24 cellular contexts compared by ENCODE assay signal in genomic region chr7:32215697-32216096, GRCh38.
A peak's percentile ranks its signal among the peaks of the same experiment; 100 is the strongest.
DNase-seq lines count a peak whose midpoint lies in the region; ATAC-seq and TF ChIP-seq lines count a peak whose summit lies in the region.
"Had no signal": no experiment of that assay in that cellular context is flagged by ENCODE, and none has a peak within 500 bp of the region (broad histone marks: within the 10 kb centered on the region; RNA-seq: fewer than 3 reads in every experiment).

No MANE protein-coding gene starts in this region.

- H3K9ac ChIP-seq in endodermal cell (ENCODE audit: extremely low read depth, low read length, poor library complexity, severe bottlenecking) = no peak overlapping the region
- H3K9ac ChIP-seq in neural cell (ENCODE audit: low read length) = no peak overlapping the region
- H3K9ac ChIP-seq: BLaER1 treated with 17β-estradiol and CSF1 and Interleukin-3, amounts not matched to agents 10 nM and 100 nM had no signal

- H3K4me2 ChIP-seq in neural cell (ENCODE audit: low read length) = no peak overlapping the region
- H3K4me2 ChIP-seq: A549; BLaER1 treated with 17β-estradiol and CSF1 and Interleukin-3, amounts not matched to agents 10 nM and 100 nM; GM23338 had no signal

- TF ChIP-seq RAD21 in neural cell (conservative IDR thresholded peaks at IDR 0.05) = no peak

- H4K20me1 ChIP-seq in neural cell (ENCODE audit: insufficient read depth) = no peaks in the 10 kb centered on the region
- H4K20me1 ChIP-seq: BLaER1 treated with 17β-estradiol and CSF1 and Interleukin-3, amounts not matched to agents 10 nM and 100 nM had no signal

- 67% methylated on average over 1 of the region's 1 CpG; no CpG with 5 or more reads in 1 of the 2 experiments for WGBS in endodermal cell (ENCODE audit: insufficient coverage in 1 of 2, insufficient read length in 1 of 2), 2 experiments

- H3K27me3 Mint-ChIP-seq in activated CD4-positive, alpha-beta T cell treated with anti-CD3 and anti-CD28 coated beads, Interleukin-2, amount 10 ng/mL, durations not matched to agents 24 days and 14 days = no peaks in the 10 kb centered on the region
- peaks cover under 1% of the 10 kb centered on the region for H3K27me3 Mint-ChIP-seq in activated CD4-positive, alpha-beta T cell treated with anti-CD3 and anti-CD28 coated beads for 36 hours
- H3K27me3 Mint-ChIP-seq in endodermal cell (ENCODE audit: insufficient read depth) (peaks cover 11% of the 10 kb centered on the region), glutamatergic neuron (ENCODE audit: unreplicated experiment) (no peaks in the 10 kb centered on the region)

- no peak overlapping the region for H3K27ac ChIP-seq in endodermal cell (ENCODE audit: low read depth, low read length)
- H3K27ac ChIP-seq in neural cell (ENCODE audit: low read length) = peak overlapping the region; percentile 98
- H3K27ac ChIP-seq in vagina = no peak overlapping the region
- H3K27ac ChIP-seq: A549; BLaER1 treated with 17β-estradiol and CSF1 and Interleukin-3, amounts not matched to agents 10 nM and 100 nM had no signal

- H3K4me1 ChIP-seq in endodermal cell (ENCODE audit: control insufficient read depth, insufficient read depth, low read length) (no peaks in the 10 kb centered on the region), vagina (no peaks in the 10 kb centered on the region)
- H3K4me1 ChIP-seq: A549; BE2C; BLaER1 treated with 17β-estradiol and CSF1 and Interleukin-3, amounts not matched to agents 10 nM and 100 nM had no signal

- H3K4me3 Mint-ChIP-seq in activated CD4-positive, alpha-beta T cell treated with anti-CD3 and anti-CD28 coated beads, Interleukin-2, amount 10 ng/mL, durations not matched to agents 24 days and 14 days = no peak overlapping the region
- H3K4me3 Mint-ChIP-seq in activated CD4-positive, alpha-beta T cell treated with anti-CD3 and anti-CD28 coated beads for 36 hours = no peak overlapping the region
- H3K4me3 Mint-ChIP-seq in endodermal cell (no peak overlapping the region), glutamatergic neuron (ENCODE audit: unreplicated experiment) (no peak overlapping the region)
- H3K4me3 Mint-ChIP-seq: CD14-positive monocyte; CD4-positive, alpha-beta T cell; CD8-positive, alpha-beta memory T cell; GM23338; H9 had no signal

- CTCF ChIA-PET in activated CD4-positive, alpha-beta T cell treated with anti-CD3 and anti-CD28 coated beads for 36 hours (lab: Charles Lee) = no interaction called here

- peaks cover 11% of the 10 kb centered on the region for H3F3A ChIP-seq in neural cell (ENCODE audit: insufficient read depth, low read length, poor library complexity, severe bottlenecking)

- no peak for TF ChIP-seq EP300 in neural cell (conservative IDR thresholded peaks at IDR 0.05; ENCODE audit: poor library complexity, severe bottlenecking)

- H3K9me2 ChIP-seq in neural cell (ENCODE audit: insufficient read depth, low read length) = no peaks in the 10 kb centered on the region

- no peak overlapping the region for H2AFZ ChIP-seq in neural cell (ENCODE audit: low read depth, low read length)
- H2AFZ ChIP-seq: GM23338 had no signal

- POLR2A ChIA-PET in activated CD4-positive, alpha-beta T cell treated with anti-CD3 and anti-CD28 coated beads for 36 hours (lab: Charles Lee) = no interaction called here

- H3K27ac Mint-ChIP-seq in activated CD4-positive, alpha-beta T cell treated with anti-CD3 and anti-CD28 coated beads, Interleukin-2, amount 10 ng/mL, durations not matched to agents 24 days and 14 days = no peak overlapping the region
- no peak overlapping the region for H3K27ac Mint-ChIP-seq in activated CD4-positive, alpha-beta T cell treated with anti-CD3 and anti-CD28 coated beads for 36 hours
- H3K27ac Mint-ChIP-seq in endodermal cell = no peak overlapping the region
- no peak overlapping the region for H3K27ac Mint-ChIP-seq in glutamatergic neuron (ENCODE audit: unreplicated experiment)
- H3K27ac Mint-ChIP-seq: CD14-positive monocyte; CD4-positive, alpha-beta T cell; CD8-positive, alpha-beta memory T cell; GM23338; H9 had no signal

- peak; percentile 32 for DNase-seq in activated CD4-positive, alpha-beta T cell treated with anti-CD3 and anti-CD28 coated beads, Interleukin-2, amount 10 ng/mL, durations not matched to agents 24 days and 14 days
- no peak for DNase-seq in activated CD4-positive, alpha-beta T cell treated with anti-CD3 and anti-CD28 coated beads for 36 hours
- DNase-seq in endodermal cell (peak; percentile 15), vagina (ENCODE audit: extremely low spot score in 2 of 2) (peak; percentile 46 to 54), glutamatergic neuron (no peak)
- DNase-seq: 8988T; ACHN; AML-193; BE2C; CD4-positive, alpha-beta T cell; CD8-positive, alpha-beta memory T cell; DMS 273 treated with DMSO at 0.1 percent for 48 hours; DMS79; EL; GDM1; H9 had no signal

- H3K79me2 ChIP-seq in neural cell (replicated peaks; ENCODE audit: insufficient read depth, low read length) = no peaks in the 10 kb centered on the region

- no peaks in the 10 kb centered on the region for H3K9me3 ChIP-seq in endodermal cell (ENCODE audit: control insufficient read depth, low read length)
- no peaks in the 10 kb centered on the region for H3K9me3 ChIP-seq in neural cell (ENCODE audit: low read length)
- H3K9me3 ChIP-seq in vagina = no peaks in the 10 kb centered on the region
- H3K9me3 ChIP-seq: A549; BE2C; BLaER1 treated with 17β-estradiol and CSF1 and Interleukin-3, amounts not matched to agents 10 nM and 100 nM had no signal

- H3K4me3 ChIP-seq in endodermal cell (ENCODE audit: low read length) (no peak overlapping the region), neural cell (ENCODE audit: low read length) (no peak overlapping the region), vagina (no peak overlapping the region)
- H3K4me3 ChIP-seq: A549; BLaER1 treated with 17β-estradiol and CSF1 and Interleukin-3, amounts not matched to agents 10 nM and 100 nM; GM12878; GM23338 had no signal

- H3K27me3 ChIP-seq in endodermal cell (ENCODE audit: control insufficient read depth, insufficient read depth, low read length, poor library complexity, severe bottlenecking) = no peaks in the 10 kb centered on the region
- H3K27me3 ChIP-seq in neural cell (ENCODE audit: insufficient read depth, low read depth, low read length) = no peaks in the 10 kb centered on the region
- H3K27me3 ChIP-seq in vagina = no peaks in the 10 kb centered on the region
- H3K27me3 ChIP-seq: BLaER1 treated with 17β-estradiol and CSF1 and Interleukin-3, amounts not matched to agents 10 nM and 100 nM had no signal

- no peaks in the 10 kb centered on the region for H3K4me1 Mint-ChIP-seq in activated CD4-positive, alpha-beta T cell treated with anti-CD3 and anti-CD28 coated beads, Interleukin-2, amount 10 ng/mL, durations not matched to agents 24 days and 14 days
- no peaks in the 10 kb centered on the region for H3K4me1 Mint-ChIP-seq in activated CD4-positive, alpha-beta T cell treated with anti-CD3 and anti-CD28 coated beads for 36 hours
- no peaks in the 10 kb centered on the region for H3K4me1 Mint-ChIP-seq in endodermal cell
- H3K4me1 Mint-ChIP-seq in glutamatergic neuron (ENCODE audit: low read depth, unreplicated experiment) = peaks cover 29% of the 10 kb centered on the region
- H3K4me1 Mint-ChIP-seq: CD14-positive monocyte; CD8-positive, alpha-beta memory T cell; GM23338; H9 had no signal

- intact Hi-C loops in activated CD4-positive, alpha-beta T cell treated with anti-CD3 and anti-CD28 coated beads, Interleukin-2, amount 10 ng/mL, durations not matched to agents 24 days and 14 days (cut with micrococcal nuclease) = no loop called here
- intact Hi-C loops in activated CD4-positive, alpha-beta T cell treated with anti-CD3 and anti-CD28 coated beads for 36 hours (cut with DNase I, micrococcal nuclease) = loop anchor here in 1 of 2 experiments (10.0 kb wide), 2 partner anchors 59 to 81 kb away; no protein-coding TSS in a partner anchor
- intact Hi-C loops in vagina (cut with DNase I) = no loop called here

- TF ChIP-seq CTCF in endodermal cell (conservative IDR thresholded peaks at IDR 0.05) = no peak
- no peak for TF ChIP-seq CTCF in neural cell (IDR thresholded peaks at IDR 0.05; ENCODE audit: poor library complexity, severe bottlenecking)
- no peak for TF ChIP-seq CTCF in vagina (IDR thresholded peaks at IDR 0.05)
- no peak for TF ChIP-seq CTCF in glutamatergic neuron (IDR thresholded peaks at IDR 0.05; ENCODE audit: partially characterized antibody, unreplicated experiment)

- H3K36me3 ChIP-seq in endodermal cell (ENCODE audit: control insufficient read depth, insufficient read depth, low read length) (no peaks in the 10 kb centered on the region), neural cell (ENCODE audit: insufficient read depth, low read length) (no peaks in the 10 kb centered on the region), vagina (no peaks in the 10 kb centered on the region)
- H3K36me3 ChIP-seq: BE2C; BLaER1 treated with 17β-estradiol and CSF1 and Interleukin-3, amounts not matched to agents 10 nM and 100 nM had no signal

- no peak for TF ChIP-seq POLR2A in vagina (IDR thresholded peaks at IDR 0.05)

- ATAC-seq in activated CD4-positive, alpha-beta T cell treated with anti-CD3 and anti-CD28 coated beads for 36 hours = no peak
- no peak for ATAC-seq in GM21423 (IDR thresholded peaks at IDR 0.05; ENCODE audit: unreplicated experiment)
- ATAC-seq: A549, GM12878, GM23338, HCT116 had no signal

- H3K36me3 Mint-ChIP-seq in activated CD4-positive, alpha-beta T cell treated with anti-CD3 and anti-CD28 coated beads, Interleukin-2, amount 10 ng/mL, durations not matched to agents 24 days and 14 days (ENCODE audit: low read depth) = no peaks in the 10 kb centered on the region
- H3K36me3 Mint-ChIP-seq in activated CD4-positive, alpha-beta T cell treated with anti-CD3 and anti-CD28 coated beads for 36 hours (ENCODE audit: low read depth) = no peaks in the 10 kb centered on the region
- H3K36me3 Mint-ChIP-seq in endodermal cell (ENCODE audit: low read depth) (no peaks in the 10 kb centered on the region), glutamatergic neuron (ENCODE audit: unreplicated experiment) (no peaks in the 10 kb centered on the region)
- H3K36me3 Mint-ChIP-seq: CD14-positive monocyte; CD8-positive, alpha-beta memory T cell had no signal

- no peaks in the 10 kb centered on the region for H3K9me3 Mint-ChIP-seq in activated CD4-positive, alpha-beta T cell treated with anti-CD3 and anti-CD28 coated beads, Interleukin-2, amount 10 ng/mL, durations not matched to agents 24 days and 14 days
- H3K9me3 Mint-ChIP-seq in activated CD4-positive, alpha-beta T cell treated with anti-CD3 and anti-CD28 coated beads for 36 hours (ENCODE audit: low read depth) = no peaks in the 10 kb centered on the region
- H3K9me3 Mint-ChIP-seq in endodermal cell = no peaks in the 10 kb centered on the region
- H3K9me3 Mint-ChIP-seq in glutamatergic neuron (ENCODE audit: unreplicated experiment) = peaks cover 2% of the 10 kb centered on the region
- H3K9me3 Mint-ChIP-seq: CD14-positive monocyte; CD4-positive, alpha-beta T cell; CD8-positive, alpha-beta memory T cell; GM23338; H9 had no signal

TF ChIP-seq in neural cell, 6 proteins besides CTCF, POLR2A, EP300 and RAD21:
- TF ChIP-seq POLR2AphosphoS5 (IDR thresholded peaks at IDR 0.05) = no peak

Comparison
In these comparisons a context has a peak if more than half of its experiments do, and no peak if none do; other contexts are left out.
1. DNase-seq: peak in activated CD4-positive, alpha-beta T cell treated with anti-CD3 and anti-CD28 coated beads, Interleukin-2, amount 10 ng/mL, durations not matched to agents 24 days and 14 days (single experiment), endodermal cell (single experiment) and vagina (2 of 2); none in activated CD4-positive, alpha-beta T cell treated with anti-CD3 and anti-CD28 coated beads for 36 hours (single experiment) and glutamatergic neuron (single experiment).